ENCODE assay signal across 1 cellular context in genomic region chr17:75440738-75441448, GRCh38.
TF ChIP-seq lines count a peak whose summit lies in the region.

No MANE protein-coding gene starts in this region.

TF ChIP-seq in IMR-90, 13 proteins besides CTCF, POLR2A, EP300 and RAD21:
- no peak for TF ChIP-seq CHD1 (IDR thresholded peaks at IDR 0.05; ENCODE audit: low read depth, low read length)
- TF ChIP-seq USF2 (IDR thresholded peaks at IDR 0.05; ENCODE audit: low read depth, low read length): no peak
- no peak for TF ChIP-seq MAFK (IDR thresholded peaks at IDR 0.05; ENCODE audit: low read depth, low read length)
- TF ChIP-seq RCOR1 (IDR thresholded peaks at IDR 0.05; ENCODE audit: insufficient replicate concordance, low read length): no peak
- TF ChIP-seq RFX5 (IDR thresholded peaks at IDR 0.05; ENCODE audit: low read depth, low read length): no peak
- TF ChIP-seq FOS (IDR thresholded peaks at IDR 0.05; ENCODE audit: low read depth, low read length): no peak
- TF ChIP-seq, protein P1, sequence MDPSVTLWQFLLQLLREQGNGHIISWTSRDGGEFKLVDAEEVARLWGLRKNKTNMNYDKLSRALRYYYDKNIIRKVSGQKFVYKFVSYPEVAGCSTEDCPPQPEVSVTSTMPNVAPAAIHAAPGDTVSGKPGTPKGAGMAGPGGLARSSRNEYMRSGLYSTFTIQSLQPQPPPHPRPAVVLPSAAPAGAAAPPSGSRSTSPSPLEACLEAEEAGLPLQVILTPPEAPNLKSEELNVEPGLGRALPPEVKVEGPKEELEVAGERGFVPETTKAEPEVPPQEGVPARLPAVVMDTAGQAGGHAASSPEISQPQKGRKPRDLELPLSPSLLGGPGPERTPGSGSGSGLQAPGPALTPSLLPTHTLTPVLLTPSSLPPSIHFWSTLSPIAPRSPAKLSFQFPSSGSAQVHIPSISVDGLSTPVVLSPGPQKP (IDR thresholded peaks at IDR 0.05; ENCODE audit: borderline replicate concordance, low read depth, low read length): no peak
